Comparison of ENCODE assay signal across 8 cellular contexts in genomic region chr15:69413822-69414701, GRCh38. TPM values are rescaled to one million over a fixed set of nuclear protein-coding genes. Genes with fewer than 3 reads are reported as not detected.
DNase-seq lines count a peak whose midpoint lies in the region; ATAC-seq, FAIRE-seq and TF ChIP-seq lines count a peak whose summit lies in the region.

Gene KIF23 (plus strand): TSS chr15:69414349. CDS start chr15:69414466, 117 bp downstream.

- H3K36me3 ChIP-seq in adrenal gland (replicated peaks in 1 of 2) (no peaks in the 10 kb centered on the region), heart right ventricle (peaks cover 0 to 7% (median 0%) of the 10 kb centered on the region in 9 donors)

- H3K9me3 ChIP-seq in adrenal gland (replicated peaks in 1 of 3) (no peaks in the 10 kb centered on the region), heart right ventricle (no peaks in the 10 kb centered on the region)

- 2 to 12% (median 7%) methylated on average over 8 to 78 of the region's 78 CpGs for WGBS in adrenal gland, 4 donors
- WGBS in heart right ventricle, 2 donors, result 2% methylated on average over 72 to 78 of the region's 78 CpGs

- ATAC-seq in HG02798 (IDR thresholded peaks at IDR 0.05; ENCODE audit: poor library complexity, unreplicated experiment) (peak; percentile 96), heart right ventricle (peak; percentile 97 to 98 (median 98))

- peak within 1 kb of the TSS in 4 of 5 donors; percentile 2 to 67 (median 24) for H3K27ac ChIP-seq in adrenal gland
- peak within 1 kb of the TSS in 6 of 10 donors; percentile 24 to 68 (median 31) for H3K27ac ChIP-seq in heart right ventricle

- H3K4me3 ChIP-seq in adrenal gland, result peak within 1 kb of the TSS in 2 of 4 donors; percentile 38 to 60
- H3K4me3 ChIP-seq in heart right ventricle, result peak within 1 kb of the TSS; percentile 52 to 87 (median 72)

- TF ChIP-seq POLR2A in GM12891 (IDR thresholded peaks at IDR 0.05; ENCODE audit: low read depth, low read length), result peak; percentile 66
- no peak for TF ChIP-seq POLR2A in adrenal gland (IDR thresholded peaks at IDR 0.05)

- H3K4me1 ChIP-seq in adrenal gland (replicated peaks in 1 of 2) (peaks cover 0 to 14% of the 10 kb centered on the region in 2 donors), heart right ventricle (peaks cover 0 to 12% (median 11%) of the 10 kb centered on the region in 9 donors)

- TF ChIP-seq CTCF in adrenal gland (IDR thresholded peaks at IDR 0.05) (no peak), heart right ventricle (IDR thresholded peaks at IDR 0.05) (no peak)

- peak; percentile 96 for FAIRE-seq in GM12891 (lab: Jason Lieb, UNC)

- H3K27me3 ChIP-seq in adrenal gland (no peaks in the 10 kb centered on the region), heart right ventricle (no peaks in the 10 kb centered on the region)

- DNase-seq in GM12891 (ENCODE audit: insufficient read length, low spot score) (peak; percentile 92), NCI-H1436 (lab: John Stamatoyannopoulos, UW) (peak; percentile 93), T-helper 1 cell (peak; percentile 86 to 95 (median 91)), adrenal gland (peak; percentile 88 to 94 (median 91)), heart right ventricle (peak; percentile 86 to 89), posterior vena cava (ENCODE audit: low spot score) (peak; percentile 96), ureter (ENCODE audit: low spot score) (peak; percentile 91)

- intact Hi-C loops in adrenal gland (cut with DNase I) (no loop called here), heart right ventricle (cut with DNase I) (no loop called here), posterior vena cava (cut with DNase I) (no loop called here)

TF ChIP-seq in GM12891, 5 proteins besides CTCF, POLR2A, EP300 and RAD21:
- TF ChIP-seq POLR2AphosphoS5 (IDR thresholded peaks at IDR 0.05; ENCODE audit: low read depth, low read length) (0 out of 2 replicates have a peak, but pooled peaks have one; percentile 22), TAF1 (IDR thresholded peaks at IDR 0.05; ENCODE audit: low read depth, low read length) (no peak), PAX5 (IDR thresholded peaks at IDR 0.05; ENCODE audit: insufficient read depth, low read length, severe bottlenecking) (no peak), SPI1 (IDR thresholded peaks at IDR 0.05; ENCODE audit: low read depth, low read length) (peak; percentile 46), POU2F2 (IDR thresholded peaks at IDR 0.05; ENCODE audit: low read depth, low read length) (0 out of 2 replicates have a peak, but pooled peaks have one; percentile 21)

RNA-seq across cellular contexts. Expression of gene KIF23, which starts in this region (rescaled TPM):
- 22.7 TPM for polyA plus RNA-seq in GM12891 (2012; ENCODE audit: low read depth, missing spikeins)
- total RNA-seq in adrenal gland, result 1 to 10 TPM; 1.3 to 7.3 (median 2.3) TPM
- polyA plus RNA-seq in adrenal gland, result 1 to 10 TPM; 1.5 to 3.2 (median 3.2) TPM
- 1 to 10 TPM in 5 of 10 donors, under 1 TPM in 5; 0.17 to 3.4 (median 0.83) TPM for total RNA-seq in heart right ventricle
- polyA plus RNA-seq in heart right ventricle, result under 1 TPM; 0.22 to 0.32 TPM
- 1 to 10 TPM; 3.3 to 4.7 TPM for total RNA-seq in posterior vena cava
- 3.0 TPM for total RNA-seq in ureter
